Comparison of ENCODE assay signal across 28 cellular contexts in genomic region chr5:105899726-105900125, GRCh38.
DNase-seq lines count a peak whose midpoint lies in the region; ATAC-seq, FAIRE-seq and TF ChIP-seq lines count a peak whose summit lies in the region.
"Had no signal": no experiment of that assay in that cellular context is flagged by ENCODE, and none has a peak within 500 bp of the region (broad histone marks: within the 10 kb centered on the region; RNA-seq: fewer than 3 reads in every experiment).

No MANE protein-coding gene starts in this region.

- H3K4me1 ChIP-seq in A673 (ENCODE audit: insufficient read depth, low read length, poor library complexity, severe bottlenecking) (peaks cover 70% of the 10 kb centered on the region), astrocyte (ENCODE audit: insufficient read depth, low read length) (no peaks in the 10 kb centered on the region)
- H3K4me1 ChIP-seq: A549, BE2C, BLaER1 had no signal

- no peaks in the 10 kb centered on the region for H3K36me3 ChIP-seq in A673 (ENCODE audit: insufficient read depth, low read length, poor library complexity, severe bottlenecking)
- no peaks in the 10 kb centered on the region for H3K36me3 ChIP-seq in astrocyte (ENCODE audit: insufficient read depth, low read length)
- H3K36me3 ChIP-seq: BE2C, BLaER1 had no signal

- H3K4me3 Mint-ChIP-seq in astrocyte (ENCODE audit: unreplicated experiment) = no peak overlapping the region
- H3K4me3 Mint-ChIP-seq: CD14-positive monocyte; CD4-positive, alpha-beta memory T cell; CD4-positive, CD25-positive, alpha-beta regulatory T cell; CD8-positive, alpha-beta memory T cell had no signal

- FAIRE-seq in astrocyte (lab: Jason Lieb, UNC) = no peak
- FAIRE-seq: A549, GM12878, GM12892, GM18507 had no signal

- no peaks in the 10 kb centered on the region for H3K9me3 ChIP-seq in A673 (ENCODE audit: low read depth, low read length, poor library complexity, severe bottlenecking)
- H3K9me3 ChIP-seq in astrocyte (ENCODE audit: insufficient read depth, low read depth, low read length) = no peaks in the 10 kb centered on the region
- H3K9me3 ChIP-seq: A549, BE2C, BLaER1 had no signal

- BruUV-seq in A673 (replicated peaks; lab: Mats Ljungman, UMichigan) = no TSS peak

- H2AFZ ChIP-seq in astrocyte (ENCODE audit: low read depth, low read length) = no peak overlapping the region

- POLR2A ChIA-PET in A673 (lab: Charles Lee; ENCODE audit: low non-redundant PET) = no interaction called here

- no peak for ATAC-seq in GM21825 (IDR thresholded peaks at IDR 0.05; ENCODE audit: unreplicated experiment)
- ATAC-seq: A549, GM12878 had no signal

- no peaks in the 10 kb centered on the region for H3K27me3 ChIP-seq in A673 (replicated peaks; ENCODE audit: insufficient read depth, low read depth, low read length, poor library complexity)
- H3K27me3 ChIP-seq in astrocyte (ENCODE audit: insufficient read depth, low read length) = no peaks in the 10 kb centered on the region
- H3K27me3 ChIP-seq: BE2C, BLaER1 had no signal

- intact Hi-C loops in A673 (cut with micrococcal nuclease; ENCODE audit: unreplicated experiment) = loop anchor here (10.0 kb wide), 1 partner anchor 1255 kb away; no protein-coding TSS in a partner anchor

- DNase-seq in A673 (ENCODE audit: low spot score) (peak; percentile 73), astrocyte (ENCODE audit: low read depth) (peak; percentile 24), astrocyte of the hippocampus (ENCODE audit: low read depth, low spot score) (peak; percentile 59), renal cortical epithelial cell (ENCODE audit: low read depth) (peak; percentile 23), NCI-H2171 treated with DMSO at 0.1 percent for 48 hours (lab: John Stamatoyannopoulos, UW) (no peak), HUDEP-2 (lab: John Stamatoyannopoulos, UW; ENCODE audit: unreplicated experiment in 76 of 76) (no peak)
- DNase-seq: ACHN; BE2C; C1 segment of cervical spinal cord; CD4-positive, alpha-beta memory T cell; CD4-positive, CD25-positive, alpha-beta regulatory T cell; CD8-positive, alpha-beta memory T cell; COR-L47; DMS 273 treated with DMSO at 0.1 percent for 48 hours; DMS153; DMS53; DMS79; DND-41; EL; GDM1 had no signal

- H4K20me1 ChIP-seq in astrocyte (ENCODE audit: insufficient read depth, low read length) = no peaks in the 10 kb centered on the region
- H4K20me1 ChIP-seq: BLaER1 had no signal

- H3K27ac Mint-ChIP-seq in astrocyte (ENCODE audit: unreplicated experiment) = no peak overlapping the region
- H3K27ac Mint-ChIP-seq: CD14-positive monocyte; CD4-positive, alpha-beta memory T cell; CD4-positive, CD25-positive, alpha-beta regulatory T cell; CD8-positive, alpha-beta memory T cell had no signal

- H3K4me3 ChIP-seq in A673 (ENCODE audit: low read depth, low read length, poor library complexity, severe bottlenecking) (no peak overlapping the region), astrocyte (ENCODE audit: insufficient read depth, low read depth, low read length) (no peak overlapping the region)
- H3K4me3 ChIP-seq: A549, BLaER1, GM12878 had no signal

- H3K36me3 Mint-ChIP-seq in astrocyte (ENCODE audit: low read depth, unreplicated experiment) = no peaks in the 10 kb centered on the region
- H3K36me3 Mint-ChIP-seq: CD14-positive monocyte; CD4-positive, alpha-beta memory T cell; CD4-positive, CD25-positive, alpha-beta regulatory T cell; CD8-positive, alpha-beta memory T cell had no signal

- H3K27ac ChIP-seq in A673 (ENCODE audit: low read depth, low read length, poor library complexity, severe bottlenecking) (no peak overlapping the region), astrocyte (ENCODE audit: low read depth, low read length) (no peak overlapping the region)
- H3K27ac ChIP-seq: 22Rv1, A549, BLaER1 had no signal

- H3K4me2 ChIP-seq in astrocyte (ENCODE audit: low read length) = no peak overlapping the region
- H3K4me2 ChIP-seq: A549, BLaER1 had no signal

- no peaks in the 10 kb centered on the region for H3K4me1 Mint-ChIP-seq in astrocyte (ENCODE audit: low read depth, unreplicated experiment)
- H3K4me1 Mint-ChIP-seq: CD14-positive monocyte; CD4-positive, alpha-beta memory T cell; CD4-positive, CD25-positive, alpha-beta regulatory T cell; CD8-positive, alpha-beta memory T cell had no signal

- no peaks in the 10 kb centered on the region for H3K9me3 Mint-ChIP-seq in astrocyte (ENCODE audit: unreplicated experiment)

- no peak overlapping the region for H3K9ac ChIP-seq in astrocyte (ENCODE audit: low read length)
- H3K9ac ChIP-seq: BLaER1 had no signal

- CTCF ChIA-PET in A673 (lab: Charles Lee) = no interaction called here

- no peaks in the 10 kb centered on the region for H3K79me2 ChIP-seq in astrocyte (ENCODE audit: insufficient read depth, low read length)

- TF ChIP-seq CTCF in A673 (conservative IDR thresholded peaks at IDR 0.05; ENCODE audit: low read depth, low read length) (no peak), astrocyte (IDR thresholded peaks at IDR 0.05; ENCODE audit: insufficient read depth, low read depth, low read length) (no peak)

- H3K27me3 Mint-ChIP-seq in astrocyte (ENCODE audit: low read depth, unreplicated experiment) = no peaks in the 10 kb centered on the region
- H3K27me3 Mint-ChIP-seq: CD4-positive, alpha-beta memory T cell; CD4-positive, CD25-positive, alpha-beta regulatory T cell; CD8-positive, alpha-beta memory T cell had no signal

Comparison
In these comparisons a context has a peak if more than half of its experiments do, and no peak if none do; other contexts are left out.
1. DNase-seq: peak in A673 (single experiment), astrocyte (single experiment), astrocyte of the hippocampus (single experiment) and renal cortical epithelial cell (single experiment); none in NCI-H2171 treated with DMSO at 0.1 percent for 48 hours (single experiment) and HUDEP-2 (0 of 76).